Comparison of ENCODE assay signal across 14 cellular contexts in the genomic region with DNA sequence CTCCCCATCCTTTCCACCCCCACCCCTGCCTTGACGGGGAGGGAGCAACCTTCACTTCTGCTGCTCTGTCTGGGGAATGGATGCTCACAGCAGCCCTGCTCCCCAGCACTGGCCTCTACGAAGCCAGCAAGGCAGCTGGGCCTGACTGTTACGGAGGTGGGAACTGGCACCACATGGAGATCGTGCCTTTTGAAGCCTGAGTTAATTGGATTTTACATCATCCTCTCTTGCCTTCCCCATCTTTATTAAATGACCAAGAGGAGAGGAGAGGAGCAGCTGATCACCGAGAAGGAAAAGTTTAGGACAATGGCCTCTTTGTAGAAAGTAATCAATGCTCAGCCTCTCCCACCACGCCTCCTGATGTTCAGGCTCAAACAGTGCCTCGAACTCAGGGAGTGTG.
DNase-seq lines count a peak whose midpoint lies in the region; TF ChIP-seq lines count a peak whose summit lies in the region.
"Had no signal": no experiment of that assay in that cellular context is flagged by ENCODE, and none has a peak within 500 bp of the region (broad histone marks: within the 10 kb centered on the region; RNA-seq: fewer than 3 reads in every experiment).

No MANE protein-coding gene starts in this region.

- H3K27me3 ChIP-seq in endodermal cell (ENCODE audit: control insufficient read depth, insufficient read depth, low read length, poor library complexity, severe bottlenecking) (no peaks in the 10 kb centered on the region), neuronal stem cell (ENCODE audit: control insufficient read depth in 3 of 3, insufficient read depth in 3 of 3, low read depth in 1 of 3, low read length in 3 of 3) (peaks cover 0 to 14% (median 0%) of the 10 kb centered on the region in 3 experiments)
- H3K27me3 ChIP-seq: BLaER1 had no signal

- peak overlapping the region; percentile 38 for H2BK120ac ChIP-seq in neuronal stem cell (ENCODE audit: low read depth, low read length)

- no peaks in the 10 kb centered on the region for H3K36me3 Mint-ChIP-seq in endodermal cell (ENCODE audit: low read depth)
- H3K36me3 Mint-ChIP-seq: CD8-positive, alpha-beta memory T cell had no signal

- no peaks in the 10 kb centered on the region for H3K79me1 ChIP-seq in neuronal stem cell (ENCODE audit: low read depth, low read length)

- H2BK15ac ChIP-seq in neuronal stem cell (ENCODE audit: low read length): peak overlapping the region; percentile 79

- no peak overlapping the region for H3K4ac ChIP-seq in neuronal stem cell (ENCODE audit: low read length)

- H2BK12ac ChIP-seq in neuronal stem cell (ENCODE audit: low read length): peak overlapping the region; percentile 82

- H3K4me3 ChIP-seq in endodermal cell (ENCODE audit: low read length) (no peak overlapping the region), neuronal stem cell (ENCODE audit: low read length in 2 of 2) (no peak overlapping the region)
- H3K4me3 ChIP-seq: BLaER1 had no signal

- H2BK5ac ChIP-seq in neuronal stem cell (ENCODE audit: low read length): peak overlapping the region; percentile 79

- no peak overlapping the region for H2AFZ ChIP-seq in neuronal stem cell (ENCODE audit: low read length)

- H3K27ac ChIP-seq in endodermal cell (ENCODE audit: low read depth, low read length) (peak overlapping the region; percentile 65), neuronal stem cell (replicated peaks; ENCODE audit: low read length) (peak overlapping the region; percentile 88)
- H3K27ac ChIP-seq: BLaER1 had no signal

- H3K4me1 Mint-ChIP-seq in endodermal cell: peaks cover 16% of the 10 kb centered on the region

- H3K9ac ChIP-seq in endodermal cell (ENCODE audit: extremely low read depth, low read length, poor library complexity, severe bottlenecking) (no peak overlapping the region), neuronal stem cell (ENCODE audit: low read depth, low read length, poor library complexity) (no peak overlapping the region)
- H3K9ac ChIP-seq: BLaER1 had no signal

- H3K4me1 ChIP-seq in endodermal cell (ENCODE audit: control insufficient read depth, insufficient read depth, low read length) (no peaks in the 10 kb centered on the region), neuronal stem cell (ENCODE audit: control insufficient read depth in 2 of 2, insufficient read depth in 1 of 2, low read depth in 1 of 2, low read length in 2 of 2) (peaks cover 0 to 37% of the 10 kb centered on the region in 2 donors)

- no peaks in the 10 kb centered on the region for H3K9me3 ChIP-seq in endodermal cell (ENCODE audit: control insufficient read depth, low read length)
- H3K9me3 ChIP-seq in neuronal stem cell (replicated peaks in 1 of 2; ENCODE audit: control insufficient read depth in 2 of 2, insufficient read depth in 1 of 2, low read depth in 1 of 2, low read length in 2 of 2): peaks cover 0 to 4% of the 10 kb centered on the region in 2 donors
- H3K9me3 ChIP-seq: BLaER1 had no signal

- H3K4me2 ChIP-seq in neuronal stem cell (ENCODE audit: insufficient read depth, low read length, poor library complexity, severe bottlenecking): peak overlapping the region; percentile 11
- H3K4me2 ChIP-seq: BLaER1 had no signal

- peak overlapping the region; percentile 86 for H2AK5ac ChIP-seq in neuronal stem cell (ENCODE audit: low read depth, low read length)

- WGBS in endodermal cell (ENCODE audit: insufficient coverage in 1 of 2, insufficient read length in 1 of 2), 2 experiments: 58 to 84% methylated on average over 2 to 6 of the region's 7 CpGs
- no CpG with 5 or more reads among the region's 7 CpGs for WGBS in neuronal stem cell (ENCODE audit: extremely low coverage in 2 of 2, insufficient read length in 2 of 2, insufficient replicate concordance in 1 of 2), 2 donors

- H3K18ac ChIP-seq in neuronal stem cell (ENCODE audit: low read length): peak overlapping the region; percentile 92

- no peaks in the 10 kb centered on the region for H3K9me3 Mint-ChIP-seq in endodermal cell
- H3K9me3 Mint-ChIP-seq: CD8-positive, alpha-beta memory T cell had no signal

- no peak overlapping the region for H3K4me3 Mint-ChIP-seq in endodermal cell
- H3K4me3 Mint-ChIP-seq: CD8-positive, alpha-beta memory T cell had no signal

- DNase-seq in NCI-H1694 (lab: John Stamatoyannopoulos, UW): peak; percentile 24
- DNase-seq in NCI-H82 treated with DMSO at 0.1 percent for 48 hours (lab: John Stamatoyannopoulos, UW; ENCODE audit: unreplicated experiment): peak; percentile 50
- no peak for DNase-seq in endodermal cell
- peak; percentile 55 for DNase-seq in neuronal stem cell (ENCODE audit: low spot score)
- no peak for DNase-seq in NCI-H748 treated with DMSO at 0.1 percent for 48 hours (lab: John Stamatoyannopoulos, UW)
- no peak for DNase-seq in NCI-H2196 (lab: John Stamatoyannopoulos, UW; ENCODE audit: unreplicated experiment)
- DNase-seq in activated CD4-positive, alpha-beta T cell treated with anti-CD3 and anti-CD28 coated beads for 4 hours: no peak
- DNase-seq in SIG-M5 (lab: John Stamatoyannopoulos, UW): no peak
- DNase-seq: 8988T; AML-193; CD8-positive, alpha-beta memory T cell; DMS53; GF-D8 had no signal

- H4K8ac ChIP-seq in neuronal stem cell (ENCODE audit: low read depth, low read length): no peak overlapping the region

- peak overlapping the region; percentile 13 for H4K91ac ChIP-seq in neuronal stem cell (ENCODE audit: low read depth, low read length, poor library complexity)

- no peak overlapping the region for H3K27ac Mint-ChIP-seq in endodermal cell
- H3K27ac Mint-ChIP-seq: CD8-positive, alpha-beta memory T cell had no signal

- TF ChIP-seq CTCF in endodermal cell (conservative IDR thresholded peaks at IDR 0.05): no peak

- peak overlapping the region; percentile 10 for H3K14ac ChIP-seq in neuronal stem cell (ENCODE audit: low read length)

- H3K36me3 ChIP-seq in endodermal cell (ENCODE audit: control insufficient read depth, insufficient read depth, low read length): no peaks in the 10 kb centered on the region
- no peaks in the 10 kb centered on the region for H3K36me3 ChIP-seq in neuronal stem cell (replicated peaks in 1 of 2; ENCODE audit: control insufficient read depth in 2 of 2, insufficient read depth in 2 of 2, low read length in 2 of 2)
- H3K36me3 ChIP-seq: BLaER1 had no signal

- H3K27me3 Mint-ChIP-seq in endodermal cell (ENCODE audit: insufficient read depth): peaks cover 11% of the 10 kb centered on the region

- no peak overlapping the region for H3K23ac ChIP-seq in neuronal stem cell (ENCODE audit: low read depth, low read length, poor library complexity)

Comparison
In these comparisons a context has a peak if more than half of its experiments do, and no peak if none do; other contexts are left out.
1. DNase-seq: peak in NCI-H1694 (single experiment), NCI-H82 treated with DMSO at 0.1 percent for 48 hours (single experiment) and neuronal stem cell (single experiment); none in endodermal cell (single experiment), NCI-H748 treated with DMSO at 0.1 percent for 48 hours (single experiment), NCI-H2196 (single experiment), activated CD4-positive, alpha-beta T cell treated with anti-CD3 and anti-CD28 coated beads for 4 hours (0 of 2) and SIG-M5 (single experiment).